25 cellular contexts compared by ENCODE assay signal in genomic region chr14:60544659-60545058, GRCh38. TPM values are rescaled to one million over a fixed set of nuclear protein-coding genes. Genes with fewer than 3 reads are reported as not detected.
DNase-seq lines count a peak whose midpoint lies in the region; ATAC-seq lines count a peak whose summit lies in the region.
"Had no signal": no experiment of that assay in that cellular context is flagged by ENCODE, and none has a peak within 500 bp of the region (broad histone marks: within the 10 kb centered on the region; RNA-seq: fewer than 3 reads in every experiment).

No MANE protein-coding gene starts in this region.

- H3K4me2 ChIP-seq in Karpas-422 (ENCODE audit: low read depth, low read length, poor library complexity, severe bottlenecking): no peak overlapping the region
- H3K4me2 ChIP-seq: PC-9 had no signal

- H3K4me1 ChIP-seq in Karpas-422 (ENCODE audit: low read length): 0 out of 2 replicates have a peak, but pooled peaks cover 2% of the 10 kb centered on the region

- DNase-seq in activated CD4-positive, alpha-beta T cell treated with anti-CD3 and anti-CD28 coated beads for 48 hours: peak; percentile 6
- DNase-seq in activated CD4-positive, alpha-beta T cell treated with anti-CD3 and anti-CD28 coated beads, Interleukin-2, amount 50 U/mL, for 4 hours: no peak
- DNase-seq in Karpas-422 (peak; percentile 68), NCI-H2227 (lab: John Stamatoyannopoulos, UW; ENCODE audit: unreplicated experiment) (no peak)
- DNase-seq in activated CD4-positive, CD25-positive, alpha-beta regulatory T cell (lab: John Stamatoyannopoulos, UW): no peak
- DNase-seq: CD8-positive, alpha-beta memory T cell; GDM1; GOT3; HCEC 1CT; NCI-H1417; NCI-H1694 treated with DMSO at 0.1 percent for 48 hours; NCI-H446 treated with DMSO at 0.1 percent for 48 hours; NCI-H69; PC-9; SHP77 treated with DMSO at 0.1 percent for 48 hours; SW 1271; T-helper 17 cell had no signal

- peaks cover 9% of the 10 kb centered on the region for H3K9me3 ChIP-seq in Karpas-422 (ENCODE audit: low read length)

- no peaks in the 10 kb centered on the region for H3K27me3 ChIP-seq in Karpas-422 (ENCODE audit: low read length)

- no peak overlapping the region for H3K27ac ChIP-seq in Karpas-422 (ENCODE audit: low read length)
- H3K27ac ChIP-seq: C4-2B, PC-9, RWPE1, SK-N-MC had no signal

- no peak overlapping the region for H3K9ac ChIP-seq in Karpas-422 (ENCODE audit: low read length)

- H3K9me2 ChIP-seq in Karpas-422 (replicated peaks; ENCODE audit: insufficient read depth, low read length): no peaks in the 10 kb centered on the region

- H2AFZ ChIP-seq in Karpas-422 (ENCODE audit: low read length): no peak overlapping the region
- H2AFZ ChIP-seq: PC-9 had no signal

- H3K4me3 ChIP-seq in Karpas-422 (ENCODE audit: low read length): no peak overlapping the region
- H3K4me3 ChIP-seq: PC-9, SK-N-MC had no signal

- no peaks in the 10 kb centered on the region for H3K79me2 ChIP-seq in Karpas-422 (ENCODE audit: low read length)

- ATAC-seq in GM18858 (IDR thresholded peaks at IDR 0.05; ENCODE audit: unreplicated experiment) (peak; percentile 53), HG02798 (IDR thresholded peaks at IDR 0.05; ENCODE audit: poor library complexity, unreplicated experiment) (peak; percentile 40), HG02938 (IDR thresholded peaks at IDR 0.05; ENCODE audit: unreplicated experiment) (no peak)
- ATAC-seq: T-helper 17 cell had no signal

- H4K20me1 ChIP-seq in Karpas-422 (ENCODE audit: insufficient read depth, low read depth, low read length): no peaks in the 10 kb centered on the region

- no peaks in the 10 kb centered on the region for H3K36me3 ChIP-seq in Karpas-422 (ENCODE audit: insufficient read depth, low read length)

RNA-seq across cellular contexts. Expression of gene SIX6, which starts 35.7 kb away (rescaled TPM):
- not detected in 2 replicates for total RNA-seq in Karpas-422 (2014; rRNA removed; shearing (Covaris generic); ENCODE audit: low replicate concordance)
- total RNA-seq: A172; CD8-positive, alpha-beta memory T cell; M059J; PC-9; T-helper 17 cell had no signal

RNA-seq across cellular contexts. Expression of gene C14orf39, which starts 58.8 kb away (rescaled TPM):
- total RNA-seq in Karpas-422 (2014; rRNA removed; shearing (Covaris generic); ENCODE audit: low replicate concordance): not detected in 2 replicates
- total RNA-seq: A172; CD8-positive, alpha-beta memory T cell; M059J; PC-9; T-helper 17 cell had no signal

Comparison
In these comparisons a context has a peak if more than half of its experiments do, and no peak if none do; other contexts are left out.
1. DNase-seq: peak in activated CD4-positive, alpha-beta T cell treated with anti-CD3 and anti-CD28 coated beads for 48 hours (single experiment) and Karpas-422 (single experiment); none in activated CD4-positive, alpha-beta T cell treated with anti-CD3 and anti-CD28 coated beads, Interleukin-2, amount 50 U/mL, for 4 hours (0 of 2), activated CD4-positive, CD25-positive, alpha-beta regulatory T cell (0 of 4) and NCI-H2227 (single experiment).